ENCODE assay signal across 13 cellular contexts in genomic region chr15:40366204-40367037, GRCh38. TPM values are rescaled to one million over a fixed set of nuclear protein-coding genes. Genes with fewer than 3 reads are reported as not detected.
DNase-seq lines count a peak whose midpoint lies in the region; ATAC-seq and TF ChIP-seq lines count a peak whose summit lies in the region.
"Had no signal": no experiment of that assay in that cellular context is flagged by ENCODE, and none has a peak within 500 bp of the region (broad histone marks: within the 10 kb centered on the region; RNA-seq: fewer than 3 reads in every experiment).

No MANE protein-coding gene starts in this region.

- H3K27ac ChIP-seq in CD4-positive, alpha-beta T cell (ENCODE audit: low read depth, low read length) = no peak overlapping the region
- peak overlapping the region; percentile 84 for H3K27ac ChIP-seq in neutrophil

- H3K27me3 ChIP-seq in CD4-positive, alpha-beta T cell (ENCODE audit: control insufficient read depth, insufficient read depth, low read length) = no peaks in the 10 kb centered on the region
- no peaks in the 10 kb centered on the region for H3K27me3 ChIP-seq in neutrophil

- H3K36me3 ChIP-seq in neutrophil = peaks cover 12% of the 10 kb centered on the region

- TF ChIP-seq CTCF in CD4-positive, alpha-beta T cell (IDR thresholded peaks at IDR 0.05) = no peak
- no peak for TF ChIP-seq CTCF in activated CD8-positive, alpha-beta T cell treated with anti-CD3 and anti-CD28 coated beads for 36 hours (IDR thresholded peaks at IDR 0.05)
- TF ChIP-seq CTCF in neutrophil (IDR thresholded peaks at IDR 0.05) = no peak

- H3K9me3 Mint-ChIP-seq in activated CD8-positive, alpha-beta memory T cell treated with anti-CD3 and anti-CD28 coated beads, Interleukin-2, amount 10 ng/mL, durations not matched to agents 7 days and 5 days (ENCODE audit: low read depth) = no peaks in the 10 kb centered on the region
- H3K9me3 Mint-ChIP-seq in CD4-positive, alpha-beta T cell = no peaks in the 10 kb centered on the region
- no peaks in the 10 kb centered on the region for H3K9me3 Mint-ChIP-seq in activated CD8-positive, alpha-beta T cell treated with anti-CD3 and anti-CD28 coated beads for 36 hours

- H3K4me1 Mint-ChIP-seq in activated CD8-positive, alpha-beta memory T cell treated with anti-CD3 and anti-CD28 coated beads, Interleukin-2, amount 10 ng/mL, durations not matched to agents 7 days and 5 days = peaks cover 14% of the 10 kb centered on the region
- H3K4me1 Mint-ChIP-seq in CD4-positive, alpha-beta T cell (ENCODE audit: low read depth) = peaks cover 17% of the 10 kb centered on the region
- peaks cover 20% of the 10 kb centered on the region for H3K4me1 Mint-ChIP-seq in activated CD8-positive, alpha-beta T cell treated with anti-CD3 and anti-CD28 coated beads for 36 hours (ENCODE audit: low read depth)

- H3K4me3 ChIP-seq in neutrophil (ENCODE audit: low read depth in 1 of 2, low read length in 1 of 2) = peak overlapping the region in 1 of 2 experiments; percentile 83

- CTCF ChIA-PET in activated CD8-positive, alpha-beta memory T cell treated with anti-CD3 and anti-CD28 coated beads, Interleukin-2, amount 10 ng/mL, durations not matched to agents 7 days and 5 days (lab: Charles Lee) = interaction anchor here (0.7 to 12.5 kb wide), 10 partner anchors 10 to 91 kb away, joined by 3 to 138 read pairs (median 26); partner anchors contain the start of genes DISP2, IVD and KNSTRN
- CTCF ChIA-PET in CD4-positive, alpha-beta T cell (lab: Charles Lee) = interaction anchor here (1.4 to 5.0 kb wide), 2 partner anchors 22 to 59 kb away, joined by 4 to 23 read pairs; partner anchors contain the start of gene PLCB2
- CTCF ChIA-PET in activated CD8-positive, alpha-beta T cell treated with anti-CD3 and anti-CD28 coated beads for 36 hours (lab: Charles Lee) = interaction anchor here (1.0 to 5.3 kb wide), 6 partner anchors 9 to 74 kb away, joined by 3 to 83 read pairs (median 30); partner anchors contain the start of genes BAHD1, CCDC9B, DISP2 and IVD

- peaks cover 19 to 21% of the 10 kb centered on the region in 2 experiments for H3K4me1 ChIP-seq in neutrophil (ENCODE audit: control insufficient read depth in 1 of 2, insufficient read depth in 1 of 2, low read depth in 1 of 2, low read length in 1 of 2)

- POLR2A ChIA-PET in CD4-positive, alpha-beta T cell (lab: Charles Lee) = interaction anchor here (1.0 to 2.7 kb wide), 3 partner anchors 11 to 39 kb away, joined by 3 to 13 read pairs (median 7); partner anchors contain the start of gene IVD
- POLR2A ChIA-PET in activated CD8-positive, alpha-beta T cell treated with anti-CD3 and anti-CD28 coated beads for 36 hours (lab: Charles Lee) = interaction anchor here (0.6 to 1.9 kb wide), 9 partner anchors 8 to 279 kb away, joined by 3 to 7 read pairs (median 4); partner anchors contain the start of genes DISP2 and KNSTRN

- intact Hi-C loops in CD4-positive, alpha-beta T cell (cut with DNase I, micrococcal nuclease) = loop anchor here in 1 of 2 experiments (2.0 kb wide), 1 partner anchor 22 kb away; no protein-coding TSS in a partner anchor
- intact Hi-C loops in activated CD8-positive, alpha-beta T cell treated with anti-CD3 and anti-CD28 coated beads for 36 hours (cut with micrococcal nuclease) = no loop called here

- no peak overlapping the region for H3K27ac Mint-ChIP-seq in activated CD8-positive, alpha-beta memory T cell treated with anti-CD3 and anti-CD28 coated beads, Interleukin-2, amount 10 ng/mL, durations not matched to agents 7 days and 5 days
- no peak overlapping the region for H3K27ac Mint-ChIP-seq in CD4-positive, alpha-beta T cell
- H3K27ac Mint-ChIP-seq in activated CD8-positive, alpha-beta T cell treated with anti-CD3 and anti-CD28 coated beads for 36 hours = no peak overlapping the region

- H3K4me3 Mint-ChIP-seq in activated CD8-positive, alpha-beta memory T cell treated with anti-CD3 and anti-CD28 coated beads, Interleukin-2, amount 10 ng/mL, durations not matched to agents 7 days and 5 days = peak overlapping the region; percentile 4
- H3K4me3 Mint-ChIP-seq in CD4-positive, alpha-beta T cell = peak overlapping the region; percentile 34
- peak overlapping the region; percentile 82 for H3K4me3 Mint-ChIP-seq in activated CD8-positive, alpha-beta T cell treated with anti-CD3 and anti-CD28 coated beads for 36 hours

- peaks cover 8% of the 10 kb centered on the region for H3K27me3 Mint-ChIP-seq in activated CD8-positive, alpha-beta memory T cell treated with anti-CD3 and anti-CD28 coated beads, Interleukin-2, amount 10 ng/mL, durations not matched to agents 7 days and 5 days
- no peaks in the 10 kb centered on the region for H3K27me3 Mint-ChIP-seq in CD4-positive, alpha-beta T cell
- H3K27me3 Mint-ChIP-seq in activated CD8-positive, alpha-beta T cell treated with anti-CD3 and anti-CD28 coated beads for 36 hours = no peaks in the 10 kb centered on the region
- H3K27me3 Mint-ChIP-seq: activated CD4-positive, alpha-beta T cell treated with anti-CD3 and anti-CD28 coated beads for 36 hours had no signal

- H3K9me3 ChIP-seq in CD4-positive, alpha-beta T cell (ENCODE audit: control insufficient read depth, low read length) = no peaks in the 10 kb centered on the region
- H3K9me3 ChIP-seq in neutrophil = no peaks in the 10 kb centered on the region

- no peaks in the 10 kb centered on the region for H3K36me3 Mint-ChIP-seq in activated CD8-positive, alpha-beta memory T cell treated with anti-CD3 and anti-CD28 coated beads, Interleukin-2, amount 10 ng/mL, durations not matched to agents 7 days and 5 days
- H3K36me3 Mint-ChIP-seq in CD4-positive, alpha-beta T cell (ENCODE audit: low read depth) = peaks cover 4% of the 10 kb centered on the region
- H3K36me3 Mint-ChIP-seq in activated CD8-positive, alpha-beta T cell treated with anti-CD3 and anti-CD28 coated beads for 36 hours (ENCODE audit: low read depth) = no peaks in the 10 kb centered on the region

- DNase-seq in activated CD8-positive, alpha-beta memory T cell treated with anti-CD3 and anti-CD28 coated beads, Interleukin-2, amount 10 ng/mL, durations not matched to agents 7 days and 5 days = no peak
- no peak for DNase-seq in activated CD8-positive, alpha-beta memory T cell treated with anti-CD3 and anti-CD28 coated beads for 24 hours
- DNase-seq in CD4-positive, alpha-beta T cell = no peak
- DNase-seq in activated CD8-positive, alpha-beta T cell treated with anti-CD3 and anti-CD28 coated beads for 36 hours = no peak
- no peak for DNase-seq in CD1c-positive myeloid dendritic cell (ENCODE audit: extremely low spot score)
- DNase-seq in activated CD4-positive, alpha-beta T cell treated with anti-CD3 and anti-CD28 coated beads for 48 hours = no peak
- DNase-seq in NCI-H146 (lab: John Stamatoyannopoulos, UW) = no peak
- DNase-seq: activated CD4-positive, alpha-beta T cell treated with anti-CD3 and anti-CD28 coated beads for 36 hours; H7; NCI-H1436 had no signal

- no peak for ATAC-seq in activated CD8-positive, alpha-beta memory T cell treated with anti-CD3 and anti-CD28 coated beads, Interleukin-2, amount 10 ng/mL, durations not matched to agents 7 days and 5 days
- no peak for ATAC-seq in CD4-positive, alpha-beta T cell (ENCODE audit: poor library complexity)
- no peak for ATAC-seq in activated CD8-positive, alpha-beta T cell treated with anti-CD3 and anti-CD28 coated beads for 36 hours

RNA-seq across cellular contexts. Expression of gene DISP2, which starts 8.4 kb away (rescaled TPM):
- total RNA-seq in activated CD8-positive, alpha-beta memory T cell treated with anti-CD3 and anti-CD28 coated beads, Interleukin-2, amount 10 ng/mL, durations not matched to agents 7 days and 5 days = under 1 TPM; 0.23 to 0.37 TPM
- total RNA-seq in CD4-positive, alpha-beta T cell = under 1 TPM; 0.03 to 0.06 TPM
- total RNA-seq in activated CD8-positive, alpha-beta T cell treated with anti-CD3 and anti-CD28 coated beads for 36 hours = under 1 TPM; 0.09 to 0.20 TPM

RNA-seq across cellular contexts. Expression of gene PHGR1, which starts 15.6 kb away (rescaled TPM):
- not detected for total RNA-seq in activated CD8-positive, alpha-beta memory T cell treated with anti-CD3 and anti-CD28 coated beads, Interleukin-2, amount 10 ng/mL, durations not matched to agents 7 days and 5 days
- total RNA-seq in CD4-positive, alpha-beta T cell = not detected
- total RNA-seq in activated CD8-positive, alpha-beta T cell treated with anti-CD3 and anti-CD28 coated beads for 36 hours = not detected
- total RNA-seq: activated CD4-positive, alpha-beta T cell treated with anti-CD3 and anti-CD28 coated beads for 36 hours; chondrocyte; H7; posterior vena cava had no signal

RNA-seq across cellular contexts. Expression of gene KNSTRN, which starts 16.1 kb away (rescaled TPM):
- total RNA-seq in activated CD8-positive, alpha-beta memory T cell treated with anti-CD3 and anti-CD28 coated beads, Interleukin-2, amount 10 ng/mL, durations not matched to agents 7 days and 5 days = 10 to 100 TPM; 77.1 to 82.0 TPM
- 1 to 10 TPM; 2.8 to 3.0 TPM for total RNA-seq in CD4-positive, alpha-beta T cell
- 10 to 100 TPM; 54.2 to 55.0 TPM for total RNA-seq in activated CD8-positive, alpha-beta T cell treated with anti-CD3 and anti-CD28 coated beads for 36 hours

RNA-seq across cellular contexts. Expression of gene CCDC9B, which starts 25.7 kb away (rescaled TPM):
- total RNA-seq in activated CD8-positive, alpha-beta memory T cell treated with anti-CD3 and anti-CD28 coated beads, Interleukin-2, amount 10 ng/mL, durations not matched to agents 7 days and 5 days = 1 to 10 TPM in 1 of 2 experiments, under 1 TPM in 1; 0.45 to 1.5 TPM
- total RNA-seq in CD4-positive, alpha-beta T cell = 1 to 10 TPM; 1.0 to 1.5 TPM
- 1 to 10 TPM; 1.4 to 2.3 TPM for total RNA-seq in activated CD8-positive, alpha-beta T cell treated with anti-CD3 and anti-CD28 coated beads for 36 hours

RNA-seq across cellular contexts. Expression of gene IVD, which starts 39.2 kb away (rescaled TPM):
- total RNA-seq in activated CD8-positive, alpha-beta memory T cell treated with anti-CD3 and anti-CD28 coated beads, Interleukin-2, amount 10 ng/mL, durations not matched to agents 7 days and 5 days = 10 to 100 TPM; 70.3 to 87.2 TPM
- 10 to 100 TPM; 30.7 to 31.9 TPM for total RNA-seq in CD4-positive, alpha-beta T cell
- total RNA-seq in activated CD8-positive, alpha-beta T cell treated with anti-CD3 and anti-CD28 coated beads for 36 hours = 10 to 100 TPM; 56.9 to 65.0 TPM

Comparison
In these comparisons a context has a peak if more than half of its experiments do, and no peak if none do; other contexts are left out.
1. H3K4me3 Mint-ChIP-seq: peak in every context shown above with its lines; median percentile 82 in activated CD8-positive, alpha-beta T cell treated with anti-CD3 and anti-CD28 coated beads for 36 hours; 34 in CD4-positive, alpha-beta T cell; 4 in activated CD8-positive, alpha-beta memory T cell treated with anti-CD3 and anti-CD28 coated beads, Interleukin-2, amount 10 ng/mL, durations not matched to agents 7 days and 5 days.
2. RNA of gene KNSTRN, which starts 16.1 kb away (total RNA-seq): 77.1 to 82.0 TPM in activated CD8-positive, alpha-beta memory T cell treated with anti-CD3 and anti-CD28 coated beads, Interleukin-2, amount 10 ng/mL, durations not matched to agents 7 days and 5 days and 54.2 to 55.0 TPM in activated CD8-positive, alpha-beta T cell treated with anti-CD3 and anti-CD28 coated beads for 36 hours; 2.8 to 3.0 TPM in CD4-positive, alpha-beta T cell; every median in the first group is over 10 times any median in the second.